8 cellular contexts compared by ENCODE assay signal in the genomic region with DNA sequence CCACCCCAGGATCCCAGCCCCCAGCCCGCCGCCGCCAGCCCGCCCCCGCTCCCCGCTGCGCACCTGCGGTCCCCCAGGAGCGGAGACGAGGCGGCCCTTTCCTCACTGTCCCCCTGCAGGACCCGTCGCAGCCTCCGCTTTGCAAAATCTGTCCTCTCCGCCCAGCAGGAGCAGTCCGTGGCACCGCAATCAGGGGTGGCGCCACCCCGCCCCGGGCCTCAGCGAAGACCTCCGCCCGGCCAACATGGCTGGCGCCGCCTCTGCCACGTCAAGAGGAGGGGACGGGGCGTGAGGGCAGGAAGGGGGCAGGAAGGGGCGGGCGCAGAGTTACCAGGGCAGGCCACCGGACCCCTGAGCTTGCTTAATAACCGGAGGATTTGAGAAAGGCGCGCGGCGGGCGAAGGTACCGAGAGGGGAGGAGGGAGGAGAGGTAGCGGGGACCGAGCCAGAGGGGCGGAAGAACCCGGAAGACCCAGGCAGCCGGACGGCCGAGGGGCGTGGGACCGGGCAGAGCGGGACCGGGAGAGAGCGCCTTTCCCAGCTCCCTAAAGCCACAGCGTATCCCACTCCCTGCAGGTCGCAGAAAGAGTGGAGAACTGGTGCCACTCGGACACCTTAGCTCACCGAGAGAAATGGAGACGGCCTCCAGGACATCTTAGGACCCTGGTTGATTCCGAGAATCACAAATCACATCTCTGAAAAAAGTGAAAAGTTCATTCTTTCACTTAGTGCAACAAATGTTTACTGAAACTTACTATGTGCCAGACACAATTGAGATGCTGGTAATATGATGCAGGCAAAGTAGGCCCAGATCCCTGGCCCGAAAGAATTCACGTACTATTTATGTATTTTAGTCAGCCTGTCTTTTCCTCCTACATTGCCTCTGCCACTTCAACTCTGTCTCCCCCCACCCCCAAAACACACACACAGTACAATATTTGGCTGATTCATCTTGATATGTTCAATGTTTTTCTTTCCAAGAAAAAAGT. TPM values are rescaled to one million over a fixed set of nuclear protein-coding genes. Genes with fewer than 3 reads are reported as not detected.
A peak's percentile ranks its signal among the peaks of the same experiment; 100 is the strongest.
DNase-seq lines count a peak whose midpoint lies in the region; ATAC-seq and TF ChIP-seq lines count a peak whose summit lies in the region.

SEC23A (minus strand) TSS at position 267 of the 989 bp plus-strand sequence. CDS start 7,117 bp downstream, outside the sequence.

- ATAC-seq in GM19397 (IDR thresholded peaks at IDR 0.05; ENCODE audit: unreplicated experiment) (peak; percentile 96), HG03565 (IDR thresholded peaks at IDR 0.05; ENCODE audit: unreplicated experiment) (peak; percentile 81)

- peak; percentile 87 for DNase-seq in CD1c-positive myeloid dendritic cell (ENCODE audit: extremely low spot score)
- DNase-seq in NCI-H748 treated with DMSO at 0.1 percent for 48 hours (lab: John Stamatoyannopoulos, UW): peak; percentile 69
- DNase-seq in activated CD4-positive, alpha-beta T cell treated with anti-CD3 and anti-CD28 coated beads, Interleukin-2, amount 50 U/mL, for 48 hours: peak; percentile 86 to 89
- DNase-seq in dorsolateral prefrontal cortex: peak; percentile 63 to 90 (median 78)
- peak; percentile 90 to 98 for DNase-seq in lower leg skin (ENCODE audit: low spot score in 2 of 2)
- DNase-seq in stimulated activated CD4-positive, alpha-beta T cell treated with anti-CD3 and anti-CD28 coated beads, Interleukin-4, amount 100 ng/mL, for 48 hours (ENCODE audit: low read depth in 2 of 2): peak; percentile 72 to 82

- intact Hi-C loops in dorsolateral prefrontal cortex (cut with DNase I): loop anchor here (5.0 to 10.0 kb wide), 4 partner anchors 69 to 329 kb away; partner anchors contain the start of genes TRAPPC6B (in 2 of the 2) and FBXO33 (in 1 of the 2)
- intact Hi-C loops in lower leg skin (cut with DNase I; ENCODE audit: low total_unique reads): loop anchor here (10.0 kb wide), 1 partner anchor 332 kb away; the partner anchor contains the start of gene FBXO33

- 0% methylated on average over 46 to 55 of the region's 58 CpGs for WGBS in lower leg skin, 2 donors

- peak within 1 kb of the TSS; percentile 49 to 99 (median 96) for H3K27ac ChIP-seq in dorsolateral prefrontal cortex

- TF ChIP-seq CTCF in dorsolateral prefrontal cortex (IDR thresholded peaks at IDR 0.05 in 54 of 56, conservative IDR thresholded peaks at IDR 0.05 in 2 of 56; ENCODE audit: low read depth in 1 of 56, partially characterized antibody in 56 of 56): peak in 24 of 56 donors; percentile 3 to 39 (median 21)
- peak in 1 of 3 donors; percentile 8 for TF ChIP-seq CTCF in lower leg skin (IDR thresholded peaks at IDR 0.05)

- H3K4me3 ChIP-seq in dorsolateral prefrontal cortex: peak within 1 kb of the TSS; percentile 62 to 98 (median 91)
- peak within 1 kb of the TSS; percentile 96 for H3K4me3 ChIP-seq in lower leg skin (ENCODE audit: low read depth, poor library complexity, severe bottlenecking)

- no peaks in the 10 kb centered on the region for H3K27me3 ChIP-seq in dorsolateral prefrontal cortex

- TF ChIP-seq POLR2A in lower leg skin (IDR thresholded peaks at IDR 0.05): peak in 1 of 2 donors; percentile 45

RNA-seq across cellular contexts. Expression of gene SEC23A, which starts in this region (rescaled TPM):
- total RNA-seq in dorsolateral prefrontal cortex (100 to 1,000 TPM in 6 of 120 experiments, 10 to 100 TPM in 114; 47.9 to 106 (median 76.3) TPM), lower leg skin (10 to 100 TPM; 24.4 to 64.4 (median 41.3) TPM)

Comparison
In these comparisons a context has a peak if more than half of its experiments do, and no peak if none do; other contexts are left out.
1. Peak in every context shown above with its lines: DNase-seq, ATAC-seq, H3K4me3 ChIP-seq and H3K27ac ChIP-seq.